In the genomic region with DNA sequence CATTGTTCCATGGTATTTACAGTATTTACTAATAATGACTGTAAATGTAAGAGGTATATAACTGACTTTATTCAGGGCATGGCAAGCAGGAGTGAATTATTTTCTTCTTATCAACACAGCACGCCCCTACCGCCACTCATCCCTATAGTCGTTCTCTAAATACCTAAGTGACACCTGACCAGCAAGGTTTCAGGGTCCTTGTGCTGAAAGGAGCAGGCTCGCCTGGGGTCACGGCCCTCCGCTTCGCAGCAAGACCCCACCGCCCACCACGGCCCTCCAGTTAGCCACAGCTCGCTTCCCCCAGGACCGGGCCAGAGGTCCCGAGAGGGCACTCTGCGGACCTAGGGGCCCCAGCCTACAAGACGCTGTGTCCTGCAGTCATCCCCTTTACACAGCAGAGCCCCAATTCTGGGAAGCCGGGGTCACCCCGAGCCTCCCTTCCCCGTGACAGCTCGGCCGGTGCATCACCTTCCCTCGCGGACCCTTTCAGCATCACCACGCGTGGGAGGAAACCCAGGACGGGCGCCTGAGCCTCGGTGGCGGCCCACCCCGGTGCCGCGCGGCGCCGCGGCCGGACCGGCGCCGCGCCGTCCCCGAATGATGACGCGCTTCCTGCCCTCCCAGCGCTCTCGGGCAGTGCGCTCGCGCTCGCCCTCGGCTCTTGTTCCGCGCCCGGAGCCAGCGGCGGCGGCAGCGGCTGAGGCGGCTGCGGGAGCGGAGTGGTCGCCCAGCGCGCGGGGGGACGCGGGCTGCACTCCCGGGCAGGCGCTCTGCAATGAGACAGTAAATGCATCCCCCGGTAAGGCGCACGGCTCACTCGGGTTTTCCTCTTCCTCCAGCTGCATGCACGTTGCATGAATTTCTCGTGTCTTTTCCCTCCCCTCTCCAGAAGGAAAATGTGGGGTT, we compare ENCODE assay signal across 1 cellular context.
A peak's percentile ranks its signal among the peaks of the same experiment; 100 is the strongest.
TF ChIP-seq lines count a peak whose summit lies in the region.

A gene (plus strand): TSS at position 664 of the 906 bp plus-strand sequence.

TF ChIP-seq in GM23338, 12 proteins besides CTCF, POLR2A, EP300 and RAD21 (continued from another document):
- TF ChIP-seq, protein P1, sequence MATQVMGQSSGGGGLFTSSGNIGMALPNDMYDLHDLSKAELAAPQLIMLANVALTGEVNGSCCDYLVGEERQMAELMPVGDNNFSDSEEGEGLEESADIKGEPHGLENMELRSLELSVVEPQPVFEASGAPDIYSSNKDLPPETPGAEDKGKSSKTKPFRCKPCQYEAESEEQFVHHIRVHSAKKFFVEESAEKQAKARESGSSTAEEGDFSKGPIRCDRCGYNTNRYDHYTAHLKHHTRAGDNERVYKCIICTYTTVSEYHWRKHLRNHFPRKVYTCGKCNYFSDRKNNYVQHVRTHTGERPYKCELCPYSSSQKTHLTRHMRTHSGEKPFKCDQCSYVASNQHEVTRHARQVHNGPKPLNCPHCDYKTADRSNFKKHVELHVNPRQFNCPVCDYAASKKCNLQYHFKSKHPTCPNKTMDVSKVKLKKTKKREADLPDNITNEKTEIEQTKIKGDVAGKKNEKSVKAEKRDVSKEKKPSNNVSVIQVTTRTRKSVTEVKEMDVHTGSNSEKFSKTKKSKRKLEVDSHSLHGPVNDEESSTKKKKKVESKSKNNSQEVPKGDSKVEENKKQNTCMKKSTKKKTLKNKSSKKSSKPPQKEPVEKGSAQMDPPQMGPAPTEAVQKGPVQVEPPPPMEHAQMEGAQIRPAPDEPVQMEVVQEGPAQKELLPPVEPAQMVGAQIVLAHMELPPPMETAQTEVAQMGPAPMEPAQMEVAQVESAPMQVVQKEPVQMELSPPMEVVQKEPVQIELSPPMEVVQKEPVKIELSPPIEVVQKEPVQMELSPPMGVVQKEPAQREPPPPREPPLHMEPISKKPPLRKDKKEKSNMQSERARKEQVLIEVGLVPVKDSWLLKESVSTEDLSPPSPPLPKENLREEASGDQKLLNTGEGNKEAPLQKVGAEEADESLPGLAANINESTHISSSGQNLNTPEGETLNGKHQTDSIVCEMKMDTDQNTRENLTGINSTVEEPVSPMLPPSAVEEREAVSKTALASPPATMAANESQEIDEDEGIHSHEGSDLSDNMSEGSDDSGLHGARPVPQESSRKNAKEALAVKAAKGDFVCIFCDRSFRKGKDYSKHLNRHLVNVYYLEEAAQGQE (IDR thresholded peaks at IDR 0.05; ENCODE audit: unreplicated experiment) = no peak
- TF ChIP-seq ZNF114 (CRISPR knock-in tag; IDR thresholded peaks at IDR 0.05) = no peak
- TF ChIP-seq NANOG (IDR thresholded peaks at IDR 0.05; ENCODE audit: borderline replicate concordance) = no peak
- TF ChIP-seq EZH2phosphoT487 (IDR thresholded peaks at IDR 0.05; ENCODE audit: unreplicated experiment) = no peak
- TF ChIP-seq CREB1 (CRISPR knock-in tag; IDR thresholded peaks at IDR 0.05; ENCODE audit: low read depth) = peak; percentile 93
- TF ChIP-seq POLR2AphosphoS5 (IDR thresholded peaks at IDR 0.05; ENCODE audit: low read depth) = peak; percentile 94
- TF ChIP-seq, protein P2, sequence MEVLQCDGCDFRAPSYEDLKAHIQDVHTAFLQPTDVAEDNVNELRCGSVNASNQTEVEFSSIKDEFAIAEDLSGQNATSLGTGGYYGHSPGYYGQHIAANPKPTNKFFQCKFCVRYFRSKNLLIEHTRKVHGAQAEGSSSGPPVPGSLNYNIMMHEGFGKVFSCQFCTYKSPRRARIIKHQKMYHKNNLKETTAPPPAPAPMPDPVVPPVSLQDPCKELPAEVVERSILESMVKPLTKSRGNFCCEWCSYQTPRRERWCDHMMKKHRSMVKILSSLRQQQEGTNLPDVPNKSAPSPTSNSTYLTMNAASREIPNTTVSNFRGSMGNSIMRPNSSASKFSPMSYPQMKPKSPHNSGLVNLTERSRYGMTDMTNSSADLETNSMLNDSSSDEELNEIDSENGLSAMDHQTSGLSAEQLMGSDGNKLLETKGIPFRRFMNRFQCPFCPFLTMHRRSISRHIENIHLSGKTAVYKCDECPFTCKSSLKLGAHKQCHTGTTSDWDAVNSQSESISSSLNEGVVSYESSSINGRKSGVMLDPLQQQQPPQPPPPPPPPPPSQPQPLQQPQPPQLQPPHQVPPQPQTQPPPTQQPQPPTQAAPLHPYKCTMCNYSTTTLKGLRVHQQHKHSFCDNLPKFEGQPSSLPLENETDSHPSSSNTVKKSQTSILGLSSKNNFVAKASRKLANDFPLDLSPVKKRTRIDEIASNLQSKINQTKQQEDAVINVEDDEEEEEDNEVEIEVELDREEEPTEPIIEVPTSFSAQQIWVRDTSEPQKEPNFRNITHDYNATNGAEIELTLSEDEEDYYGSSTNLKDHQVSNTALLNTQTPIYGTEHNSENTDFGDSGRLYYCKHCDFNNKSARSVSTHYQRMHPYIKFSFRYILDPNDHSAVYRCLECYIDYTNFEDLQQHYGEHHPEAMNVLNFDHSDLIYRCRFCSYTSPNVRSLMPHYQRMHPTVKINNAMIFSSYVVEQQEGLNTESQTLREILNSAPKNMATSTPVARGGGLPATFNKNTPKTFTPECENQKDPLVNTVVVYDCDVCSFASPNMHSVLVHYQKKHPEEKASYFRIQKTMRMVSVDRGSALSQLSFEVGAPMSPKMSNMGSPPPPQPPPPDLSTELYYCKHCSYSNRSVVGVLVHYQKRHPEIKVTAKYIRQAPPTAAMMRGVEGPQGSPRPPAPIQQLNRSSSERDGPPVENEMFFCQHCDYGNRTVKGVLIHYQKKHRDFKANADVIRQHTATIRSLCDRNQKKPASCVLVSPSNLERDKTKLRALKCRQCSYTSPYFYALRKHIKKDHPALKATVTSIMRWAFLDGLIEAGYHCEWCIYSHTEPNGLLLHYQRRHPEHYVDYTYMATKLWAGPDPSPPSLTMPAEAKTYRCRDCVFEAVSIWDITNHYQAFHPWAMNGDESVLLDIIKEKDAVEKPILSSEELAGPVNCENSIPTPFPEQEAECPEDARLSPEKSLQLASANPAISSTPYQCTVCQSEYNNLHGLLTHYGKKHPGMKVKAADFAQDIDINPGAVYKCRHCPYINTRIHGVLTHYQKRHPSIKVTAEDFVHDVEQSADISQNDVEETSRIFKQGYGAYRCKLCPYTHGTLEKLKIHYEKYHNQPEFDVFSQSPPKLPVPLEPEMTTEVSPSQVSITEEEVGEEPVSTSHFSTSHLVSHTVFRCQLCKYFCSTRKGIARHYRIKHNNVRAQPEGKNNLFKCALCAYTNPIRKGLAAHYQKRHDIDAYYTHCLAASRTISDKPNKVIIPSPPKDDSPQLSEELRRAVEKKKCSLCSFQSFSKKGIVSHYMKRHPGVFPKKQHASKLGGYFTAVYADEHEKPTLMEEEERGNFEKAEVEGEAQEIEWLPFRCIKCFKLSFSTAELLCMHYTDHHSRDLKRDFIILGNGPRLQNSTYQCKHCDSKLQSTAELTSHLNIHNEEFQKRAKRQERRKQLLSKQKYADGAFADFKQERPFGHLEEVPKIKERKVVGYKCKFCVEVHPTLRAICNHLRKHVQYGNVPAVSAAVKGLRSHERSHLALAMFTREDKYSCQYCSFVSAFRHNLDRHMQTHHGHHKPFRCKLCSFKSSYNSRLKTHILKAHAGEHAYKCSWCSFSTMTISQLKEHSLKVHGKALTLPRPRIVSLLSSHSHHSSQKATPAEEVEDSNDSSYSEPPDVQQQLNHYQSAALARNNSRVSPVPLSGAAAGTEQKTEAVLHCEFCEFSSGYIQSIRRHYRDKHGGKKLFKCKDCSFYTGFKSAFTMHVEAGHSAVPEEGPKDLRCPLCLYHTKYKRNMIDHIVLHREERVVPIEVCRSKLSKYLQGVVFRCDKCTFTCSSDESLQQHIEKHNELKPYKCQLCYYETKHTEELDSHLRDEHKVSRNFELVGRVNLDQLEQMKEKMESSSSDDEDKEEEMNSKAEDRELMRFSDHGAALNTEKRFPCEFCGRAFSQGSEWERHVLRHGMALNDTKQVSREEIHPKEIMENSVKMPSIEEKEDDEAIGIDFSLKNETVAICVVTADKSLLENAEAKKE (CRISPR knock-in tag; IDR thresholded peaks at IDR 0.05) = no peak
